ENCODE assay signal across 1 cellular context in genomic region chr7:150322833-150323681, GRCh38.
TF ChIP-seq lines count a peak whose summit lies in the region.

Gene ACTR3C (minus strand): TSS chr7:150323545. CDS start chr7:150295296, 28,249 bp downstream.
Gene LRRC61 (plus strand): TSS chr7:150323355. CDS start chr7:150336862, 13,507 bp downstream.

TF ChIP-seq in HepG2, 621 proteins besides CTCF, POLR2A, EP300 and RAD21 (continued from another document and continues in another):
- TF ChIP-seq ZBTB37 (CRISPR knock-in tag; IDR thresholded peaks at IDR 0.05) (no peak), ZNF580 (CRISPR knock-in tag; IDR thresholded peaks at IDR 0.05; ENCODE audit: borderline replicate concordance, low read depth) (peak; percentile 68; the same call in 1 of the 2 replicates), ZNF318 (CRISPR knock-in tag; IDR thresholded peaks at IDR 0.05) (peak; percentile 69; the same call in 1 of the 2 replicates), MBD4 (IDR thresholded peaks at IDR 0.05; ENCODE audit: borderline replicate concordance, low read length) (no peak), DZIP1 (CRISPR knock-in tag; IDR thresholded peaks at IDR 0.05) (no peak; the same call in 1 of the 2 replicates), SNAI1 (CRISPR knock-in tag; IDR thresholded peaks at IDR 0.05; ENCODE audit: borderline replicate concordance) (peak; percentile 97), ZNF589 (CRISPR knock-in tag; conservative IDR thresholded peaks at IDR 0.05) (no peak; the same call in 1 of the 2 replicates), ZNF460 (CRISPR knock-in tag; IDR thresholded peaks at IDR 0.05; ENCODE audit: borderline replicate concordance) (peak; percentile 51; the same call in 1 of the 2 replicates), PHF21A (CRISPR knock-in tag; IDR thresholded peaks at IDR 0.05) (peak; percentile 47; the same call in 1 of the 2 replicates), ZSCAN25 (CRISPR knock-in tag; IDR thresholded peaks at IDR 0.05) (0 out of 2 replicates have a peak, but pooled peaks have one; percentile 46), ZNF510 (CRISPR knock-in tag; IDR thresholded peaks at IDR 0.05; ENCODE audit: low read depth) (peak; percentile 47; the same call in 1 of the 2 replicates), FOSL1 (CRISPR knock-in tag; IDR thresholded peaks at IDR 0.05; ENCODE audit: borderline replicate concordance) (no peak), CSRNP2 (CRISPR knock-in tag; conservative IDR thresholded peaks at IDR 0.05; ENCODE audit: low read depth) (no peak), IKZF1 (IDR thresholded peaks at IDR 0.05) (no peak), YY1 (IDR thresholded peaks at IDR 0.05; ENCODE audit: insufficient read depth, insufficient replicate concordance, low read depth, low read length) (no peak), GABPB1 (CRISPR knock-in tag; IDR thresholded peaks at IDR 0.05) (peak; percentile 99), PRDM10 (CRISPR knock-in tag; IDR thresholded peaks at IDR 0.05; ENCODE audit: low read depth) (peak; percentile 100), SRSF1 (optimal IDR thresholded peaks at IDR 0.05; ENCODE audit: low read depth, low read length) (no peak), CREB3 (CRISPR knock-in tag; IDR thresholded peaks at IDR 0.05) (peak; percentile 85), HNF4A (CRISPR knock-in tag; IDR thresholded peaks at IDR 0.05) (peak; percentile 66), JUND (CRISPR knock-in tag; IDR thresholded peaks at IDR 0.05) (no peak; the same call in 1 of the 2 replicates), ZNF256 (CRISPR knock-in tag; conservative IDR thresholded peaks at IDR 0.05) (no peak; the same call in 1 of the 2 replicates), ZNF281 (CRISPR knock-in tag; IDR thresholded peaks at IDR 0.05; ENCODE audit: borderline replicate concordance) (peak; percentile 45), PLSCR1 (CRISPR knock-in tag; IDR thresholded peaks at IDR 0.05; ENCODE audit: borderline replicate concordance) (peak; percentile 91; the same call in 1 of the 2 replicates), NKX3-1 (CRISPR knock-in tag; IDR thresholded peaks at IDR 0.05) (no peak), ZNF781 (CRISPR knock-in tag; IDR thresholded peaks at IDR 0.05; ENCODE audit: borderline replicate concordance, not compliant biosample characterization) (peak; percentile 93), ATF1 (CRISPR knock-in tag; IDR thresholded peaks at IDR 0.05) (no peak), MLX (CRISPR knock-in tag; IDR thresholded peaks at IDR 0.05) (peak; percentile 59; the same call in 1 of the 2 replicates), NFE2L1 (CRISPR knock-in tag; IDR thresholded peaks at IDR 0.05; ENCODE audit: borderline replicate concordance) (peak; percentile 88; the same call in 1 of the 2 replicates)
